ENCODE assay signal across 8 cellular contexts in the genomic region with DNA sequence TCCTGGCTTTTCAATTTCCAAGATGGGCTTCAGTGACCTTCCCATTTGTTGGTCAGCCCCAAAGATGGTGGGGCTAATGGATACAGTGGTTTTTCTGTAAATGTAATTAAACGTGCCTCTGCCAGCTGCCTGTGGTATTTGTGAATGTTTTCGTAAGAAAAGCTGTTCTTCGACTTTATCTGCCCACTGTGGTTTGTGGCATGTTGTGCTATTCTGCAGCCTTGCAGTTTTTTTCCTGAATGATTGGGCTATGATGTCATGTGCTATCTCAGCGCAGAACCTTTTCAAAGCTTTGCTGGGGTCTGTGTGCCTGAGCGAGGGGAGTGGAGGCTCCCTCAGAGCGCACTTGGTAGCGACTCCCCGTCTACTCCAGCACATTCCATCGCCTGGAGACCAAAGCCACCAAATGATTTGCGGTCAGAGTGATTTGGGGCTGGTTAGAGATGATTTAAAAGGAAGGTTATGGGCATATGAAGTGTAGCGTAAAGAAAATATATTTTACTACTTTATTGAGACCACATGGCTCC.
DNase-seq lines count a peak whose midpoint lies in the region; ATAC-seq and TF ChIP-seq lines count a peak whose summit lies in the region.

No MANE protein-coding gene starts in this region.

- H3K4me2 ChIP-seq in parathyroid adenoma (ENCODE audit: low read length) (peak overlapping the region; percentile 82), H9 (ENCODE audit: insufficient read depth, insufficient read length, low read length) (no peak overlapping the region)

- no peaks in the 10 kb centered on the region for H3K79me1 ChIP-seq in H9 (ENCODE audit: insufficient read depth, low read depth, low read length, poor library complexity, severe bottlenecking)

- H3K27ac Mint-ChIP-seq in endodermal cell (no peak overlapping the region), H9 (no peak overlapping the region; a peak in 1 of 7 replicates)

- no peak overlapping the region for H4K91ac ChIP-seq in H9 (ENCODE audit: insufficient read length, low read depth, low read length)

- H3K4me3 ChIP-seq in endodermal cell (ENCODE audit: low read length) (no peak overlapping the region), parathyroid adenoma (ENCODE audit: low read depth, low read length) (peak overlapping the region; percentile 78), prostate gland (no peak overlapping the region), gastroesophageal sphincter (no peak overlapping the region)

- no peaks in the 10 kb centered on the region for H4K20me1 ChIP-seq in H9 (ENCODE audit: control insufficient read depth, insufficient read depth, insufficient read length)

- H3K36me3 Mint-ChIP-seq in endodermal cell (ENCODE audit: low read depth) (no peaks in the 10 kb centered on the region), H9 (ENCODE audit: insufficient read depth in 1 of 3, low read depth in 3 of 3) (no peaks in the 10 kb centered on the region; a peak in 1 of 7 replicates)

- H3K56ac ChIP-seq in H9 (ENCODE audit: insufficient read length, low read depth, low read length) = no peak overlapping the region

- DNase-seq in Daoy (ENCODE audit: low read depth) = peak; percentile 96
- DNase-seq in NCI-H2227 (lab: John Stamatoyannopoulos, UW; ENCODE audit: unreplicated experiment) = peak; percentile 6
- DNase-seq in endodermal cell = no peak
- DNase-seq in prostate gland (ENCODE audit: low spot score) = no peak
- DNase-seq in NK-92 treated with Interleukin-12 subunit alpha and Interleukin-12 subunit beta, amount 100 ng/mL, for 24 hours (lab: John Stamatoyannopoulos, UW) = no peak
- no peak for DNase-seq in H9

- peak overlapping the region; percentile 45 for H3K27ac ChIP-seq in endodermal cell (ENCODE audit: low read depth, low read length)
- peak overlapping the region; percentile 96 for H3K27ac ChIP-seq in parathyroid adenoma
- peak overlapping the region in 1 of 2 donors; percentile 27 for H3K27ac ChIP-seq in prostate gland
- H3K27ac ChIP-seq in gastroesophageal sphincter = peak overlapping the region in 1 of 4 donors; percentile 24
- no peak overlapping the region for H3K27ac ChIP-seq in H9 (ENCODE audit: insufficient read length, low read depth, low read length)

- no peak overlapping the region for H3T11ph ChIP-seq in H9 (ENCODE audit: low read length)

- H3K18ac ChIP-seq in H9 (ENCODE audit: insufficient read length, low read depth, low read length) = no peak overlapping the region

- H3K4me1 ChIP-seq in endodermal cell (ENCODE audit: control insufficient read depth, insufficient read depth, low read length) (peaks cover 14% of the 10 kb centered on the region), parathyroid adenoma (peaks cover 23% of the 10 kb centered on the region), prostate gland (replicated peaks) (no peaks in the 10 kb centered on the region), gastroesophageal sphincter (peaks cover 4 to 48% (median 8%) of the 10 kb centered on the region in 3 donors), H9 (ENCODE audit: insufficient read depth, low read length) (peaks cover 2% of the 10 kb centered on the region; the same call in 1 of the 2 replicates)

- H3K9me3 Mint-ChIP-seq in endodermal cell = no peaks in the 10 kb centered on the region
- no peaks in the 10 kb centered on the region for H3K9me3 Mint-ChIP-seq in H9

- TF ChIP-seq POLR2A in prostate gland (IDR thresholded peaks at IDR 0.05) (no peak), gastroesophageal sphincter (IDR thresholded peaks at IDR 0.05) (no peak)

- no peak overlapping the region for H4K5ac ChIP-seq in H9 (ENCODE audit: insufficient read length, low read depth, low read length)

- H2AFZ ChIP-seq in parathyroid adenoma (peak overlapping the region; percentile 7), H9 (ENCODE audit: low read length) (no peak overlapping the region)

- H2BK120ac ChIP-seq in H9 (ENCODE audit: low read depth, low read length, poor library complexity, severe bottlenecking) = no peak overlapping the region

- no peak overlapping the region for H4K8ac ChIP-seq in H9 (replicated peaks; ENCODE audit: insufficient read length, low read depth, low read length)

- peaks cover 20% of the 10 kb centered on the region for H3K4me1 Mint-ChIP-seq in endodermal cell
- H3K4me1 Mint-ChIP-seq in H9 = peaks cover 43 to 50% of the 10 kb centered on the region in 2 experiments

- H3K27me3 ChIP-seq in endodermal cell (ENCODE audit: control insufficient read depth, insufficient read depth, low read length, poor library complexity, severe bottlenecking) (no peaks in the 10 kb centered on the region), parathyroid adenoma (ENCODE audit: control insufficient read depth, insufficient read depth, low read length) (no peaks in the 10 kb centered on the region), prostate gland (replicated peaks; ENCODE audit: insufficient read depth) (no peaks in the 10 kb centered on the region), gastroesophageal sphincter (no peaks in the 10 kb centered on the region), H9 (ENCODE audit: insufficient read depth, low read length) (no peaks in the 10 kb centered on the region; the same call in 1 of the 2 replicates)

- peaks cover 24% of the 10 kb centered on the region for H3K27me3 Mint-ChIP-seq in endodermal cell (ENCODE audit: insufficient read depth)
- peaks cover 25% of the 10 kb centered on the region for H3K27me3 Mint-ChIP-seq in H9 (ENCODE audit: low read depth)

- TF ChIP-seq EP300 in gastroesophageal sphincter (IDR thresholded peaks at IDR 0.05) = no peak

- H3K4ac ChIP-seq in H9 (ENCODE audit: low read depth, low read length) = no peak overlapping the region

- intact Hi-C loops in prostate gland (cut with DNase I) = loop anchor here (5.0 kb wide), 2 partner anchors 58 to 208 kb away; no protein-coding TSS in a partner anchor

- 50 to 86% methylated on average over 2 to 10 of the region's 11 CpGs for WGBS in endodermal cell (ENCODE audit: insufficient coverage in 1 of 2, insufficient read length in 1 of 2), 2 experiments
- 14% methylated on average over 11 of the region's 11 CpGs for WGBS in prostate gland
- 66 to 93% methylated on average over 3 to 9 of the region's 11 CpGs for WGBS in gastroesophageal sphincter (ENCODE audit: low coverage in 1 of 2), 2 donors
- WGBS in H9 (ENCODE audit: extremely low coverage, insufficient read length, low lambda C conversion rate) = no CpG with 5 or more reads among the region's 11 CpGs

- no peaks in the 10 kb centered on the region for H3K9me3 ChIP-seq in endodermal cell (ENCODE audit: control insufficient read depth, low read length)
- no peaks in the 10 kb centered on the region for H3K9me3 ChIP-seq in parathyroid adenoma (ENCODE audit: control insufficient read depth, low read length)
- H3K9me3 ChIP-seq in prostate gland = no peaks in the 10 kb centered on the region
- H3K9me3 ChIP-seq in gastroesophageal sphincter = no peaks in the 10 kb centered on the region
- H3K9me3 ChIP-seq in H9 (ENCODE audit: control insufficient read depth, low read depth, low read length) = no peaks in the 10 kb centered on the region

- no peak overlapping the region for H2BK12ac ChIP-seq in H9 (ENCODE audit: insufficient read length, low read depth, low read length)

- H3K36me3 ChIP-seq in endodermal cell (ENCODE audit: control insufficient read depth, insufficient read depth, low read length) (no peaks in the 10 kb centered on the region), parathyroid adenoma (ENCODE audit: control insufficient read depth, insufficient read depth, low read length) (no peaks in the 10 kb centered on the region), prostate gland (no peaks in the 10 kb centered on the region), gastroesophageal sphincter (no peaks in the 10 kb centered on the region)

- no peak overlapping the region for H2BK5ac ChIP-seq in H9 (ENCODE audit: insufficient read length, low read length)

- peaks cover 14% of the 10 kb centered on the region for H3K79me2 ChIP-seq in parathyroid adenoma
- no peaks in the 10 kb centered on the region; the same call in 1 of the 2 replicates for H3K79me2 ChIP-seq in H9 (ENCODE audit: insufficient read depth, low read length)

- no peak overlapping the region for H3K9ac ChIP-seq in endodermal cell (ENCODE audit: extremely low read depth, low read length, poor library complexity, severe bottlenecking)
- no peak overlapping the region for H3K9ac ChIP-seq in parathyroid adenoma
- no peak overlapping the region for H3K9ac ChIP-seq in H9 (ENCODE audit: extremely low read depth, insufficient read length, low read length)

- peaks cover 7% of the 10 kb centered on the region for H3K23me2 ChIP-seq in H9 (ENCODE audit: insufficient read length, low read depth, low read length, poor library complexity, severe bottlenecking)

- no peak overlapping the region for H3K14ac ChIP-seq in H9 (ENCODE audit: insufficient read depth, low read length)

- no peak overlapping the region for H2BK20ac ChIP-seq in H9 (ENCODE audit: low read depth, low read length, poor library complexity, severe bottlenecking)

- TF ChIP-seq CTCF in endodermal cell (conservative IDR thresholded peaks at IDR 0.05) (no peak), parathyroid adenoma (IDR thresholded peaks at IDR 0.05) (no peak), prostate gland (IDR thresholded peaks at IDR 0.05) (no peak), gastroesophageal sphincter (IDR thresholded peaks at IDR 0.05) (no peak), H9 (conservative IDR thresholded peaks at IDR 0.05) (no peak)

- ATAC-seq in gastroesophageal sphincter = no peak

- no peak overlapping the region for H3K23ac ChIP-seq in H9 (ENCODE audit: insufficient read length, low read depth, low read length)

- H3K4me3 Mint-ChIP-seq in endodermal cell (no peak overlapping the region), H9 (no peak overlapping the region)

- H2BK15ac ChIP-seq in H9 (ENCODE audit: low read depth, low read length) = no peak overlapping the region

- H2AK5ac ChIP-seq in H9 (ENCODE audit: insufficient read length, low read length) = no peak overlapping the region

Comparison
In these comparisons a context has a peak if more than half of its experiments do, and no peak if none do; other contexts are left out.
1. DNase-seq: peak in Daoy (single experiment) and NCI-H2227 (single experiment); none in endodermal cell (single experiment), prostate gland (single experiment), NK-92 treated with Interleukin-12 subunit alpha and Interleukin-12 subunit beta, amount 100 ng/mL, for 24 hours (single experiment) and H9 (single experiment).